1 cellular context compared by ENCODE assay signal in genomic region chr11:125551835-125552342, GRCh38.
TF ChIP-seq lines count a peak whose summit lies in the region.

No MANE protein-coding gene starts in this region.

TF ChIP-seq in K562, 482 proteins besides CTCF, POLR2A, EP300 and RAD21 (continued from another document):
- TF ChIP-seq ZNF695 (CRISPR knock-in tag; IDR thresholded peaks at IDR 0.05): no peak
- no peak for TF ChIP-seq ZNF830 (CRISPR knock-in tag; IDR thresholded peaks at IDR 0.05)
- no peak for TF ChIP-seq ZNF764 (CRISPR knock-in tag; IDR thresholded peaks at IDR 0.05; ENCODE audit: low read depth)
- TF ChIP-seq, protein P1, sequence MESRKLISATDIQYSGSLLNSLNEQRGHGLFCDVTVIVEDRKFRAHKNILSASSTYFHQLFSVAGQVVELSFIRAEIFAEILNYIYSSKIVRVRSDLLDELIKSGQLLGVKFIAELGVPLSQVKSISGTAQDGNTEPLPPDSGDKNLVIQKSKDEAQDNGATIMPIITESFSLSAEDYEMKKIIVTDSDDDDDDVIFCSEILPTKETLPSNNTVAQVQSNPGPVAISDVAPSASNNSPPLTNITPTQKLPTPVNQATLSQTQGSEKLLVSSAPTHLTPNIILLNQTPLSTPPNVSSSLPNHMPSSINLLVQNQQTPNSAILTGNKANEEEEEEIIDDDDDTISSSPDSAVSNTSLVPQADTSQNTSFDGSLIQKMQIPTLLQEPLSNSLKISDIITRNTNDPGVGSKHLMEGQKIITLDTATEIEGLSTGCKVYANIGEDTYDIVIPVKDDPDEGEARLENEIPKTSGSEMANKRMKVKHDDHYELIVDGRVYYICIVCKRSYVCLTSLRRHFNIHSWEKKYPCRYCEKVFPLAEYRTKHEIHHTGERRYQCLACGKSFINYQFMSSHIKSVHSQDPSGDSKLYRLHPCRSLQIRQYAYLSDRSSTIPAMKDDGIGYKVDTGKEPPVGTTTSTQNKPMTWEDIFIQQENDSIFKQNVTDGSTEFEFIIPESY (CRISPR knock-in tag; IDR thresholded peaks at IDR 0.05): no peak
- no peak for TF ChIP-seq HOXB6 (CRISPR knock-in tag; IDR thresholded peaks at IDR 0.05; ENCODE audit: borderline replicate concordance)
- no peak for TF ChIP-seq JUNB (CRISPR knock-in tag; conservative IDR thresholded peaks at IDR 0.05)
- TF ChIP-seq GATA2 (CRISPR knock-in tag; IDR thresholded peaks at IDR 0.05): peak; percentile 58; the same call in 1 of the 2 replicates
- no peak for TF ChIP-seq ARHGAP35 (IDR thresholded peaks at IDR 0.05; ENCODE audit: partially characterized antibody)
- TF ChIP-seq ZNF668 (CRISPR knock-in tag; IDR thresholded peaks at IDR 0.05): 0 out of 2 replicates have a peak, but pooled peaks have one; percentile 9
- TF ChIP-seq RBM34 (IDR thresholded peaks at IDR 0.05; ENCODE audit: borderline replicate concordance, insufficient read depth, low read length): no peak
- no peak for TF ChIP-seq MCM3 (IDR thresholded peaks at IDR 0.05)
- no peak for TF ChIP-seq U2AF2 (optimal IDR thresholded peaks at IDR 0.05; ENCODE audit: low read depth, low read length)
- TF ChIP-seq FUS (optimal IDR thresholded peaks at IDR 0.05; ENCODE audit: low read depth, low read length): no peak
- no peak for TF ChIP-seq TAF15 (IDR thresholded peaks at IDR 0.05; ENCODE audit: low read depth, low read length)
- TF ChIP-seq NELFE (IDR thresholded peaks at IDR 0.05; ENCODE audit: insufficient read depth, insufficient read length): no peak
- TF ChIP-seq, protein P2, sequence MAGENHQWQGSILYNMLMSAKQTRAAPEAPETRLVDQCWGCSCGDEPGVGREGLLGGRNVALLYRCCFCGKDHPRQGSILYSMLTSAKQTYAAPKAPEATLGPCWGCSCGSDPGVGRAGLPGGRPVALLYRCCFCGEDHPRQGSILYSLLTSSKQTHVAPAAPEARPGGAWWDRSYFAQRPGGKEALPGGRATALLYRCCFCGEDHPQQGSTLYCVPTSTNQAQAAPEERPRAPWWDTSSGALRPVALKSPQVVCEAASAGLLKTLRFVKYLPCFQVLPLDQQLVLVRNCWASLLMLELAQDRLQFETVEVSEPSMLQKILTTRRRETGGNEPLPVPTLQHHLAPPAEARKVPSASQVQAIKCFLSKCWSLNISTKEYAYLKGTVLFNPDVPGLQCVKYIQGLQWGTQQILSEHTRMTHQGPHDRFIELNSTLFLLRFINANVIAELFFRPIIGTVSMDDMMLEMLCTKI (IDR thresholded peaks at IDR 0.05; ENCODE audit: partially characterized antibody): no peak
- no peak for TF ChIP-seq HDAC6 (IDR thresholded peaks at IDR 0.05; ENCODE audit: low read depth, low read length)
- TF ChIP-seq ZNF449 (CRISPR knock-in tag; IDR thresholded peaks at IDR 0.05): 0 out of 2 replicates have a peak, but pooled peaks have one; percentile 59
- TF ChIP-seq TFAM (CRISPR knock-in tag; conservative IDR thresholded peaks at IDR 0.05): no peak
- no peak for TF ChIP-seq NR3C1 (CRISPR knock-in tag; IDR thresholded peaks at IDR 0.05)
- peak; percentile 20; the same call in 1 of the 2 replicates for TF ChIP-seq SMARCC2 (IDR thresholded peaks at IDR 0.05; ENCODE audit: low read depth)
- TF ChIP-seq SMAD1 (IDR thresholded peaks at IDR 0.05; ENCODE audit: low read depth, low read length, partially characterized antibody): no peak
- 0 out of 2 replicates have a peak, but pooled peaks have one; percentile 50 for TF ChIP-seq CXXC5 (CRISPR knock-in tag; IDR thresholded peaks at IDR 0.05)
- no peak for TF ChIP-seq MECOM (CRISPR knock-in tag; IDR thresholded peaks at IDR 0.05)
- TF ChIP-seq ZNF780A (CRISPR knock-in tag; IDR thresholded peaks at IDR 0.05): no peak
- TF ChIP-seq HEY1 (CRISPR knock-in tag; IDR thresholded peaks at IDR 0.05; ENCODE audit: borderline replicate concordance): no peak
- no peak for TF ChIP-seq IRF1 (CRISPR knock-in tag; IDR thresholded peaks at IDR 0.05; ENCODE audit: borderline replicate concordance)
- TF ChIP-seq NBN (IDR thresholded peaks at IDR 0.05; ENCODE audit: low read depth): no peak
- TF ChIP-seq GTF2E2 (tag; IDR thresholded peaks at IDR 0.05): no peak
- no peak for TF ChIP-seq RBM22 (IDR thresholded peaks at IDR 0.05; ENCODE audit: low read depth, low read length, poor library complexity, severe bottlenecking)
- TF ChIP-seq KAT7 (CRISPR knock-in tag; IDR thresholded peaks at IDR 0.05; ENCODE audit: borderline replicate concordance): no peak
- TF ChIP-seq ILK (tag; IDR thresholded peaks at IDR 0.05; ENCODE audit: borderline replicate concordance, low read depth): 0 out of 2 replicates have a peak, but pooled peaks have one; percentile 11
- TF ChIP-seq CREB5 (CRISPR knock-in tag; IDR thresholded peaks at IDR 0.05): no peak
- no peak for TF ChIP-seq EGR1 (conservative IDR thresholded peaks at IDR 0.05)
